In genomic region chr1:11948822-11949458, GRCh38 we compare ENCODE assay signal across 1 cellular context.
A peak's percentile ranks its signal among the peaks of the same experiment; 100 is the strongest.
TF ChIP-seq lines count a peak whose summit lies in the region.

No MANE protein-coding gene starts in this region.

TF ChIP-seq in SK-N-SH, 30 proteins besides CTCF, POLR2A, EP300 and RAD21:
- TF ChIP-seq JUND (IDR thresholded peaks at IDR 0.05) (no peak), USF1 (IDR thresholded peaks at IDR 0.05; ENCODE audit: borderline replicate concordance, low read depth) (peak; percentile 63; the same call in 1 of the 2 replicates)
